In the genomic region with DNA sequence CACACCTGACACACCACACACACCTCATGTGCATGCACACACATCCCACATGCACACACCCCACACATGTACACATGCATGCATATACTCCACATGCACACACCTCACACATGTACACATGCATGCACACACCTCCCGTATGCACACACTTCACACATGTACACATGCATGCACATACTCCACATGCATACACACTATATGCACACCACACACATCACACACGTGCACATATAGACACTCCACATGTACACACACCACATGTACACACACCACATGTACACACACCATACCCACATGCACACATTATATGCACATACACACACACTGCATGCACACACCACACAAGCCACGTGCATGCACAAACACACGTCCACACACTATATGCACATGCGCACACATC, we compare ENCODE assay signal across 25 cellular contexts.
DNase-seq lines count a peak whose midpoint lies in the region; ATAC-seq and TF ChIP-seq lines count a peak whose summit lies in the region.
"Had no signal": no experiment of that assay in that cellular context is flagged by ENCODE, and none has a peak within 500 bp of the region (broad histone marks: within the 10 kb centered on the region; RNA-seq: fewer than 3 reads in every experiment).

No MANE protein-coding gene starts in this region.

- in situ Hi-C loops in GM23248 (cut with MboI): no loop called here

- POLR2A ChIA-PET in naive thymus-derived CD4-positive, alpha-beta T cell (lab: Charles Lee): no interaction called here

- DNase-seq in GM23248: no peak
- DNase-seq in naive thymus-derived CD4-positive, alpha-beta T cell: no peak
- DNase-seq in tibial artery: no peak
- DNase-seq in T-helper 9 cell: no peak
- no peak for DNase-seq in amniotic stem cell (lab: John Stamatoyannopoulos, UW)
- DNase-seq: activated CD8-positive, alpha-beta memory T cell treated with anti-CD3 and anti-CD28 coated beads, Interleukin-2, amount 50 U/mL, for 48 hours; activated naive CD4-positive, alpha-beta T cell treated with Interleukin-2 at 50 U/mL for 16 hours; DMS 273 treated with DMSO at 0.1 percent for 48 hours; NCI-H1436; NCI-H2081 treated with DMSO at 0.1 percent for 48 hours; NCI-H345; NCI-H69; SHP77; stimulated activated CD4-positive, alpha-beta T cell treated with anti-CD3 and anti-CD28 coated beads, Interleukin-4, amount 100 ng/mL, for 4 hours had no signal

- H3K4me3 Mint-ChIP-seq in brain: no peak overlapping the region
- H3K4me3 Mint-ChIP-seq in naive thymus-derived CD4-positive, alpha-beta T cell: no peak overlapping the region
- H3K4me3 Mint-ChIP-seq: activated CD4-positive, alpha-beta T cell treated with anti-CD3 and anti-CD28 coated beads for 36 hours; activated CD8-positive, alpha-beta T cell treated with anti-CD3 and anti-CD28 coated beads for 36 hours; activated T-helper 1 cell treated with anti-CD3 and anti-CD28 coated beads, Interleukin-12 subunit alpha, Interleukin-12 subunit beta, Interleukin-2, Interleukin-4 antibody, amounts not matched to agents 30 ng/mL and 10 ng/mL and 1 ng/mL, durations not matched to agents 14 hours and 24 hours and 36 hours; memory B cell; T-helper 2 cell treated with Interferon-gamma antibody and Interleukin-4, amounts not matched to agents 5 μg/mL and 100 μg/mL, for 36 hours had no signal

- no peak overlapping the region for H3K27ac ChIP-seq in GM23248
- H3K27ac ChIP-seq in naive thymus-derived CD4-positive, alpha-beta T cell (ENCODE audit: low read depth, low read length): no peak overlapping the region
- H3K27ac ChIP-seq in tibial artery: peak overlapping the region; percentile 85 to 91
- H3K27ac ChIP-seq: body of pancreas had no signal

- peaks cover 32% of the 10 kb centered on the region for H3K4me1 Mint-ChIP-seq in brain
- peaks cover 0 to 7% (median 4%) of the 10 kb centered on the region in 7 donors for H3K4me1 Mint-ChIP-seq in naive thymus-derived CD4-positive, alpha-beta T cell
- H3K4me1 Mint-ChIP-seq: activated CD4-positive, alpha-beta T cell treated with anti-CD3 and anti-CD28 coated beads for 36 hours had no signal

- H3K4me3 ChIP-seq in GM23248: no peak overlapping the region
- H3K4me3 ChIP-seq in naive thymus-derived CD4-positive, alpha-beta T cell (ENCODE audit: low read length): no peak overlapping the region
- H3K4me3 ChIP-seq in tibial artery: no peak overlapping the region
- H3K4me3 ChIP-seq: body of pancreas, gastroesophageal sphincter had no signal

- H3K4me1 ChIP-seq in GM23248 (ENCODE audit: insufficient read depth): peaks cover 10% of the 10 kb centered on the region
- H3K4me1 ChIP-seq in naive thymus-derived CD4-positive, alpha-beta T cell (ENCODE audit: control insufficient read depth in 2 of 2, insufficient read depth in 2 of 2, low read length in 2 of 2): peaks cover 0 to 2% of the 10 kb centered on the region in 2 donors
- H3K4me1 ChIP-seq in tibial artery: peaks cover 0 to 24% (median 20%) of the 10 kb centered on the region in 4 donors
- H3K4me1 ChIP-seq: body of pancreas had no signal

- no peak overlapping the region for H3K4me2 ChIP-seq in GM23248 (ENCODE audit: unreplicated experiment)

- H3K9me3 ChIP-seq in GM23248 (ENCODE audit: low read depth) (no peaks in the 10 kb centered on the region), tibial artery (no peaks in the 10 kb centered on the region)
- H3K9me3 ChIP-seq in naive thymus-derived CD4-positive, alpha-beta T cell (ENCODE audit: control insufficient read depth in 2 of 3, low read length in 3 of 3): no peaks in the 10 kb centered on the region
- H3K9me3 ChIP-seq: body of pancreas, gastroesophageal sphincter had no signal

- no peaks in the 10 kb centered on the region for H4K20me1 ChIP-seq in GM23248 (ENCODE audit: insufficient read depth)

- peak overlapping the region; percentile 78; the same call in 1 of the 2 replicates for H3K9ac ChIP-seq in GM23248

- H3K79me2 ChIP-seq in GM23248 (ENCODE audit: insufficient read depth): no peaks in the 10 kb centered on the region

- peaks cover 8% of the 10 kb centered on the region for H3K27me3 Mint-ChIP-seq in brain
- no peaks in the 10 kb centered on the region for H3K27me3 Mint-ChIP-seq in naive thymus-derived CD4-positive, alpha-beta T cell
- H3K27me3 Mint-ChIP-seq: activated CD4-positive, alpha-beta T cell treated with anti-CD3 and anti-CD28 coated beads for 36 hours; activated CD8-positive, alpha-beta T cell treated with anti-CD3 and anti-CD28 coated beads for 36 hours had no signal

- no peak overlapping the region for H2AFZ ChIP-seq in GM23248

- peak; percentile 12 for ATAC-seq in naive thymus-derived CD4-positive, alpha-beta T cell
- ATAC-seq in GM21423 (IDR thresholded peaks at IDR 0.05; ENCODE audit: unreplicated experiment): no peak
- ATAC-seq: left lobe of liver, Panc1 had no signal

- intact Hi-C loops in naive thymus-derived CD4-positive, alpha-beta T cell (cut with micrococcal nuclease): loop anchor here (5.0 to 10.0 kb wide), 2 partner anchors 168 to 726 kb away; partner anchors contain the start of gene CCDC138 (in 1 of the 2)
- intact Hi-C loops in tibial artery (cut with DNase I; ENCODE audit: low total_unique reads): loop anchor here (10.0 kb wide), 1 partner anchor 588 kb away; no protein-coding TSS in a partner anchor

- H3F3A ChIP-seq in GM23248 (ENCODE audit: insufficient read depth): peaks cover 9% of the 10 kb centered on the region; the same call in 1 of the 2 replicates

- H3K27me3 ChIP-seq in GM23248 (replicated peaks; ENCODE audit: insufficient read depth) (no peaks in the 10 kb centered on the region), tibial artery (no peaks in the 10 kb centered on the region)
- no peaks in the 10 kb centered on the region for H3K27me3 ChIP-seq in naive thymus-derived CD4-positive, alpha-beta T cell (ENCODE audit: control insufficient read depth in 2 of 2, insufficient read depth in 2 of 2, low read length in 2 of 2)
- H3K27me3 ChIP-seq: body of pancreas, gastroesophageal sphincter had no signal

- peaks cover 3% of the 10 kb centered on the region for H3K36me3 Mint-ChIP-seq in brain
- no peaks in the 10 kb centered on the region for H3K36me3 Mint-ChIP-seq in naive thymus-derived CD4-positive, alpha-beta T cell
- H3K36me3 Mint-ChIP-seq: memory B cell had no signal

- CTCF ChIA-PET in naive thymus-derived CD4-positive, alpha-beta T cell (lab: Charles Lee): interaction anchor here (0.7 kb wide), 1 partner anchor 385 kb away, joined by 3 read pairs; no protein-coding TSS in a partner anchor

- H3K9me2 ChIP-seq in GM23248 (ENCODE audit: insufficient read depth): no peaks in the 10 kb centered on the region

- peaks cover 2 to 7% (median 6%) of the 10 kb centered on the region in 5 experiments for H3K9me3 Mint-ChIP-seq in brain
- H3K9me3 Mint-ChIP-seq in naive thymus-derived CD4-positive, alpha-beta T cell: no peaks in the 10 kb centered on the region
- H3K9me3 Mint-ChIP-seq: activated CD8-positive, alpha-beta T cell treated with anti-CD3 and anti-CD28 coated beads for 36 hours; activated T-helper 1 cell treated with anti-CD3 and anti-CD28 coated beads, Interleukin-12 subunit alpha, Interleukin-12 subunit beta, Interleukin-2, Interleukin-4 antibody, amounts not matched to agents 30 ng/mL and 10 ng/mL and 1 ng/mL, durations not matched to agents 14 hours and 24 hours and 36 hours; memory B cell; T-helper 2 cell treated with Interferon-gamma antibody and Interleukin-4, amounts not matched to agents 5 μg/mL and 100 μg/mL, for 36 hours had no signal

- WGBS in GM23248 (ENCODE audit: low coverage in 1 of 2, low lambda C conversion rate in 2 of 2, missing lambda C conversion rate in 2 of 2), 2 experiments: 86 to 90% methylated on average over 5 of the region's 5 CpGs

- H3K27ac Mint-ChIP-seq in brain: peak overlapping the region in 3 of 5 experiments; percentile 35 to 45 (median 41)
- H3K27ac Mint-ChIP-seq in naive thymus-derived CD4-positive, alpha-beta T cell: peak overlapping the region in 2 of 9 donors; percentile 14 to 83
- H3K27ac Mint-ChIP-seq: activated CD4-positive, alpha-beta T cell treated with anti-CD3 and anti-CD28 coated beads for 36 hours; activated CD8-positive, alpha-beta T cell treated with anti-CD3 and anti-CD28 coated beads for 36 hours; activated T-helper 1 cell treated with anti-CD3 and anti-CD28 coated beads, Interleukin-12 subunit alpha, Interleukin-12 subunit beta, Interleukin-2, Interleukin-4 antibody, amounts not matched to agents 30 ng/mL and 10 ng/mL and 1 ng/mL, durations not matched to agents 14 hours and 24 hours and 36 hours; memory B cell; T-helper 2 cell treated with Interferon-gamma antibody and Interleukin-4, amounts not matched to agents 5 μg/mL and 100 μg/mL, for 36 hours had no signal

- TF ChIP-seq CTCF in brain (conservative IDR thresholded peaks at IDR 0.05) (no peak), tibial artery (IDR thresholded peaks at IDR 0.05) (no peak)

- H3K36me3 ChIP-seq in GM23248 (ENCODE audit: low read depth): no peaks in the 10 kb centered on the region
- H3K36me3 ChIP-seq in naive thymus-derived CD4-positive, alpha-beta T cell (ENCODE audit: control insufficient read depth in 2 of 3, insufficient read depth in 3 of 3, low read length in 3 of 3): no peaks in the 10 kb centered on the region
- H3K36me3 ChIP-seq in tibial artery: no peaks in the 10 kb centered on the region
- H3K36me3 ChIP-seq: gastroesophageal sphincter had no signal

Comparison
In these comparisons a context has a peak if more than half of its experiments do, and no peak if none do; other contexts are left out.
1. H3K27ac ChIP-seq: peak in tibial artery (2 of 2); none in GM23248 (single experiment) and naive thymus-derived CD4-positive, alpha-beta T cell (single experiment).